In genomic region chr12:55818140-55818728, GRCh38 we compare ENCODE assay signal across 1 cellular context.
TF ChIP-seq lines count a peak whose summit lies in the region.

No MANE protein-coding gene starts in this region.

TF ChIP-seq in HepG2, 621 proteins besides CTCF, POLR2A, EP300 and RAD21 (continued from another document):
- TF ChIP-seq SSRP1 (CRISPR knock-in tag; IDR thresholded peaks at IDR 0.05) (peak; percentile 64; the same call in 1 of the 2 replicates), ZFY (CRISPR knock-in tag; IDR thresholded peaks at IDR 0.05) (no peak), ZNF337 (CRISPR knock-in tag; IDR thresholded peaks at IDR 0.05; ENCODE audit: borderline replicate concordance, low read depth) (peak; percentile 58; the same call in 1 of the 2 replicates), AGO1 (IDR thresholded peaks at IDR 0.05; ENCODE audit: low read depth, low read length, poor library complexity, severe bottlenecking) (no peak), KLF6 (CRISPR knock-in tag; IDR thresholded peaks at IDR 0.05) (no peak), ZNF335 (CRISPR knock-in tag; IDR thresholded peaks at IDR 0.05) (peak; percentile 7; the same call in 1 of the 2 replicates), ZNF138 (CRISPR knock-in tag; IDR thresholded peaks at IDR 0.05; ENCODE audit: low read depth) (0 out of 2 replicates have a peak, but pooled peaks have one; percentile 47)
TF ChIP-seq in HepG2: peak in this region for 36.
